8 cellular contexts compared by ENCODE assay signal in genomic region chr6:44234101-44235090, GRCh38. TPM values are rescaled to one million over a fixed set of nuclear protein-coding genes. Genes with fewer than 3 reads are reported as not detected.
DNase-seq lines count a peak whose midpoint lies in the region; ATAC-seq, FAIRE-seq and TF ChIP-seq lines count a peak whose summit lies in the region.

No MANE protein-coding gene starts in this region.

- no peaks in the 10 kb centered on the region for H3K9me3 Mint-ChIP-seq in astrocyte (ENCODE audit: unreplicated experiment)
- H3K9me3 Mint-ChIP-seq in activated CD4-positive, alpha-beta memory T cell treated with anti-CD3 and anti-CD28 coated beads for 36 hours, result no peaks in the 10 kb centered on the region

- H3K27ac ChIP-seq in astrocyte (ENCODE audit: low read depth, low read length), result peak overlapping the region; percentile 12
- H3K27ac ChIP-seq in right atrium auricular region, result peak overlapping the region; percentile 98

- H3K79me2 ChIP-seq in astrocyte (ENCODE audit: insufficient read depth, low read length), result no peaks in the 10 kb centered on the region

- POLR2A ChIA-PET in activated CD4-positive, alpha-beta memory T cell treated with anti-CD3 and anti-CD28 coated beads for 36 hours (lab: Charles Lee), result interaction anchor here (2.3 to 2.5 kb wide), 2 partner anchors 11 to 13 kb away, joined by 10 to 14 read pairs; partner anchors contain the start of genes HSP90AB1 and SLC29A1

- H3K4me1 Mint-ChIP-seq in astrocyte (ENCODE audit: low read depth, unreplicated experiment), result peaks cover 33% of the 10 kb centered on the region
- peaks cover 29% of the 10 kb centered on the region for H3K4me1 Mint-ChIP-seq in activated CD4-positive, alpha-beta memory T cell treated with anti-CD3 and anti-CD28 coated beads for 36 hours (ENCODE audit: low read depth)

- H3K27ac Mint-ChIP-seq in astrocyte (ENCODE audit: unreplicated experiment), result peak overlapping the region; percentile 87
- no peak overlapping the region for H3K27ac Mint-ChIP-seq in activated CD4-positive, alpha-beta memory T cell treated with anti-CD3 and anti-CD28 coated beads for 36 hours

- H3K27me3 ChIP-seq in astrocyte (ENCODE audit: insufficient read depth, low read length), result no peaks in the 10 kb centered on the region
- no peaks in the 10 kb centered on the region for H3K27me3 ChIP-seq in right atrium auricular region

- ATAC-seq in sciatic nerve, result peak; percentile 62

- H3K4me3 Mint-ChIP-seq in astrocyte (ENCODE audit: unreplicated experiment), result peak overlapping the region; percentile 23
- H3K4me3 Mint-ChIP-seq in activated CD4-positive, alpha-beta memory T cell treated with anti-CD3 and anti-CD28 coated beads for 36 hours, result no peak overlapping the region

- CTCF ChIA-PET in activated CD4-positive, alpha-beta memory T cell treated with anti-CD3 and anti-CD28 coated beads for 36 hours (lab: Charles Lee), result interaction anchor here (0.6 to 2.6 kb wide), 12 partner anchors 8 to 221 kb away, joined by 3 to 31 read pairs (median 4); partner anchors contain the start of gene SLC29A1

- H4K20me1 ChIP-seq in astrocyte (ENCODE audit: insufficient read depth, low read length), result no peaks in the 10 kb centered on the region

- H3K9me3 ChIP-seq in astrocyte (ENCODE audit: insufficient read depth, low read depth, low read length) (no peaks in the 10 kb centered on the region), right atrium auricular region (no peaks in the 10 kb centered on the region)

- TF ChIP-seq CTCF in astrocyte (IDR thresholded peaks at IDR 0.05; ENCODE audit: insufficient read depth, low read depth, low read length), result peak; percentile 72
- peak; percentile 67 to 90 for TF ChIP-seq CTCF in right atrium auricular region (IDR thresholded peaks at IDR 0.05)

- H3K4me3 ChIP-seq in astrocyte (ENCODE audit: insufficient read depth, low read depth, low read length) (no peak overlapping the region), right atrium auricular region (no peak overlapping the region)

- peak overlapping the region; percentile 41 for H3K9ac ChIP-seq in astrocyte (ENCODE audit: low read length)

- peak; percentile 90 for DNase-seq in ELF-1 (ENCODE audit: low read depth, low spot score)
- DNase-seq in M059J (ENCODE audit: low read depth), result peak; percentile 90
- DNase-seq in astrocyte (ENCODE audit: low read depth), result peak; percentile 78
- DNase-seq in right atrium auricular region (ENCODE audit: low spot score), result peak; percentile 87
- peak; percentile 85 for DNase-seq in sciatic nerve (ENCODE audit: low spot score)
- DNase-seq in activated CD4-positive, alpha-beta memory T cell treated with anti-CD3 and anti-CD28 coated beads for 36 hours, result no peak
- DNase-seq in effector CD4-positive, alpha-beta T cell, result no peak
- DNase-seq in cortex of kidney (lab: John Stamatoyannopoulos, UW), result no peak

- FAIRE-seq in astrocyte (lab: Jason Lieb, UNC), result no peak

- peak overlapping the region; percentile 43 for H3K4me2 ChIP-seq in astrocyte (ENCODE audit: low read length)

- intact Hi-C loops in sciatic nerve (cut with DNase I), result no loop called here
- intact Hi-C loops in activated CD4-positive, alpha-beta memory T cell treated with anti-CD3 and anti-CD28 coated beads for 36 hours (cut with micrococcal nuclease), result loop anchor here (5.0 kb wide), 1 partner anchor 137 kb away; no protein-coding TSS in a partner anchor

- peaks cover 19% of the 10 kb centered on the region for H3K27me3 Mint-ChIP-seq in astrocyte (ENCODE audit: low read depth, unreplicated experiment)
- H3K27me3 Mint-ChIP-seq in activated CD4-positive, alpha-beta memory T cell treated with anti-CD3 and anti-CD28 coated beads for 36 hours, result no peaks in the 10 kb centered on the region

- peaks cover 35% of the 10 kb centered on the region for H3K4me1 ChIP-seq in astrocyte (ENCODE audit: insufficient read depth, low read length)
- peaks cover 0 to 68% of the 10 kb centered on the region in 2 donors for H3K4me1 ChIP-seq in right atrium auricular region

- peaks cover 3% of the 10 kb centered on the region for H3K36me3 Mint-ChIP-seq in astrocyte (ENCODE audit: low read depth, unreplicated experiment)
- H3K36me3 Mint-ChIP-seq in activated CD4-positive, alpha-beta memory T cell treated with anti-CD3 and anti-CD28 coated beads for 36 hours, result peaks cover 32% of the 10 kb centered on the region

- peak overlapping the region; percentile 7 for H2AFZ ChIP-seq in astrocyte (ENCODE audit: low read depth, low read length)

- H3K36me3 ChIP-seq in astrocyte (ENCODE audit: insufficient read depth, low read length) (no peaks in the 10 kb centered on the region), right atrium auricular region (peaks cover 36% of the 10 kb centered on the region)

RNA-seq across cellular contexts. Expression of gene SLC29A1, which starts 11.0 kb away (rescaled TPM):
- total RNA-seq in M059J (2014; rRNA removed; shearing (Covaris generic)), result 27.4 and 31.1 TPM in 2 replicates
- total RNA-seq in astrocyte, result 14.8 and 15.3 TPM in 2 replicates
- 100 to 1,000 TPM; 105 to 256 TPM for total RNA-seq in right atrium auricular region
- total RNA-seq in sciatic nerve, result 71.7 TPM
- total RNA-seq in activated CD4-positive, alpha-beta memory T cell treated with anti-CD3 and anti-CD28 coated beads for 36 hours, result 10 to 100 TPM; 47.6 to 50.0 TPM

RNA-seq across cellular contexts. Expression of gene HSP90AB1, which starts 12.5 kb away (rescaled TPM):
- total RNA-seq in M059J (2014; rRNA removed; shearing (Covaris generic)), result 1,284 and 1,407 TPM in 2 replicates
- total RNA-seq in astrocyte, result 859 and 914 TPM in 2 replicates
- 100 to 1,000 TPM; 716 to 772 TPM for total RNA-seq in right atrium auricular region
- total RNA-seq in sciatic nerve, result 470 TPM
- 1,000 to 10,000 TPM; 1,671 to 1,695 TPM for total RNA-seq in activated CD4-positive, alpha-beta memory T cell treated with anti-CD3 and anti-CD28 coated beads for 36 hours

RNA-seq across cellular contexts. Expression of gene MYMX, which starts 17.7 kb away (rescaled TPM):
- total RNA-seq in M059J (2014; rRNA removed; shearing (Covaris generic)), result not detected in 2 replicates
- total RNA-seq in astrocyte, result not detected in 2 replicates
- total RNA-seq in right atrium auricular region, result not detected
- total RNA-seq in sciatic nerve, result 2.1 TPM
- total RNA-seq in activated CD4-positive, alpha-beta memory T cell treated with anti-CD3 and anti-CD28 coated beads for 36 hours, result not detected

RNA-seq across cellular contexts. Expression of gene SLC35B2, which starts 22.9 kb away (rescaled TPM):
- total RNA-seq in M059J (2014; rRNA removed; shearing (Covaris generic)), result 205 and 215 TPM in 2 replicates
- total RNA-seq in astrocyte (61.8 and 66.6 TPM in 2 replicates), right atrium auricular region (10 to 100 TPM; 23.0 to 23.7 TPM), sciatic nerve (26.8 TPM)
- total RNA-seq in activated CD4-positive, alpha-beta memory T cell treated with anti-CD3 and anti-CD28 coated beads for 36 hours, result 10 to 100 TPM; 16.5 to 16.8 TPM

RNA-seq across cellular contexts. Expression of gene NFKBIE, which starts 31.0 kb away (rescaled TPM):
- total RNA-seq in M059J (2014; rRNA removed; shearing (Covaris generic)), result 48.8 and 51.9 TPM in 2 replicates
- total RNA-seq in astrocyte, result 10.1 and 11.0 TPM in 2 replicates
- total RNA-seq in right atrium auricular region, result 1 to 10 TPM; 3.8 to 8.7 TPM
- total RNA-seq in sciatic nerve, result 9.1 TPM
- total RNA-seq in activated CD4-positive, alpha-beta memory T cell treated with anti-CD3 and anti-CD28 coated beads for 36 hours, result 10 to 100 TPM; 24.7 to 25.1 TPM

Comparison
In these comparisons a context has a peak if more than half of its experiments do, and no peak if none do; other contexts are left out.
1. DNase-seq: peak in ELF-1 (single experiment), M059J (single experiment), astrocyte (single experiment), right atrium auricular region (single experiment) and sciatic nerve (single experiment); none in activated CD4-positive, alpha-beta memory T cell treated with anti-CD3 and anti-CD28 coated beads for 36 hours (single experiment), effector CD4-positive, alpha-beta T cell (single experiment) and cortex of kidney (single experiment).